ENCODE assay signal across 8 cellular contexts in genomic region chr22:17774206-17774927, GRCh38. TPM values are rescaled to one million over a fixed set of nuclear protein-coding genes. Genes with fewer than 3 reads are reported as not detected.
DNase-seq lines count a peak whose midpoint lies in the region; ATAC-seq and TF ChIP-seq lines count a peak whose summit lies in the region.

Gene BID, minus strand, starts transcription at chr22:17774469. Its CDS starts 24,353 bp downstream, at chr22:17750116.

- peak within 1 kb of the TSS; percentile 73 for H3K4me3 Mint-ChIP-seq in chondrocyte (ENCODE audit: unreplicated experiment)
- H3K4me3 Mint-ChIP-seq in stimulated activated naive B cell treated with anti-CD40 and anti-IgM and Interleukin-4, amounts not matched to agents 10 μg/mL and 1 μg/mL and 100 μg/mL, for 72 hours = peak within 1 kb of the TSS; percentile 93 to 97

- TF ChIP-seq CTCF in chondrocyte (IDR thresholded peaks at IDR 0.05) = no peak

- H3K27ac Mint-ChIP-seq in chondrocyte (ENCODE audit: unreplicated experiment) = no peak within 1 kb of the TSS
- peak within 1 kb of the TSS; percentile 97 for H3K27ac Mint-ChIP-seq in stimulated activated naive B cell treated with anti-CD40 and anti-IgM and Interleukin-4, amounts not matched to agents 10 μg/mL and 1 μg/mL and 100 μg/mL, for 72 hours

- H3K27me3 Mint-ChIP-seq in chondrocyte (ENCODE audit: low read depth) = no peaks in the 10 kb centered on the region
- no peaks in the 10 kb centered on the region for H3K27me3 Mint-ChIP-seq in stimulated activated naive B cell treated with anti-CD40 and anti-IgM and Interleukin-4, amounts not matched to agents 10 μg/mL and 1 μg/mL and 100 μg/mL, for 72 hours

- DNase-seq in NCI-H345 (lab: John Stamatoyannopoulos, UW) (peak; percentile 6), NCI-H345 treated with DMSO at 0.1 percent for 48 hours (lab: John Stamatoyannopoulos, UW; ENCODE audit: unreplicated experiment) (no peak), chondrocyte (ENCODE audit: low spot score) (no peak), left kidney (ENCODE audit: low read depth, low spot score) (peak; percentile 79), NCI-H2029 (lab: John Stamatoyannopoulos, UW) (no peak)
- peak; percentile 59 for DNase-seq in stimulated activated naive B cell treated with anti-CD40 and anti-IgM and Interleukin-4, amounts not matched to agents 10 μg/mL and 1 μg/mL and 100 μg/mL, for 72 hours

- H3K4me1 Mint-ChIP-seq in chondrocyte (ENCODE audit: low read depth) = peaks cover 17% of the 10 kb centered on the region
- H3K4me1 Mint-ChIP-seq in stimulated activated naive B cell treated with anti-CD40 and anti-IgM and Interleukin-4, amounts not matched to agents 10 μg/mL and 1 μg/mL and 100 μg/mL, for 72 hours = peaks cover 59 to 84% of the 10 kb centered on the region in 2 donors

- H3K9me3 Mint-ChIP-seq in chondrocyte (ENCODE audit: low read depth) = no peaks in the 10 kb centered on the region
- H3K9me3 Mint-ChIP-seq in stimulated activated naive B cell treated with anti-CD40 and anti-IgM and Interleukin-4, amounts not matched to agents 10 μg/mL and 1 μg/mL and 100 μg/mL, for 72 hours = no peaks in the 10 kb centered on the region

- ATAC-seq in HG03175 (IDR thresholded peaks at IDR 0.05; ENCODE audit: unreplicated experiment) = peak; percentile 28
- peak; percentile 33 to 42 for ATAC-seq in stimulated activated naive B cell treated with anti-CD40 and anti-IgM and Interleukin-4, amounts not matched to agents 10 μg/mL and 1 μg/mL and 100 μg/mL, for 72 hours (replicated peaks)

- intact Hi-C loops in T-helper 1 cell treated with Interleukin-12 subunit alpha and Interleukin-12 subunit beta and Interleukin-4 antibody, amounts not matched to agents 30 ng/mL and 1 ng/mL, for 36 hours (cut with micrococcal nuclease) = loop anchor here (10.0 kb wide), 1 partner anchor 560 kb away; the partner anchor contains the start of gene ADA2

- no peaks in the 10 kb centered on the region for H3K36me3 Mint-ChIP-seq in chondrocyte (ENCODE audit: low read depth)
- H3K36me3 Mint-ChIP-seq in stimulated activated naive B cell treated with anti-CD40 and anti-IgM and Interleukin-4, amounts not matched to agents 10 μg/mL and 1 μg/mL and 100 μg/mL, for 72 hours = peaks cover 45 to 62% of the 10 kb centered on the region in 2 donors

RNA-seq across cellular contexts. Expression of gene BID, which starts in this region (rescaled TPM):
- 34.3 and 36.4 TPM in 2 replicates for total RNA-seq in T-helper 1 cell treated with Interleukin-12 subunit alpha and Interleukin-12 subunit beta and Interleukin-4 antibody, amounts not matched to agents 30 ng/mL and 1 ng/mL, for 36 hours
- total RNA-seq in chondrocyte = 12.5 to 15.9 TPM (median 13.2 TPM) in 3 replicates

Comparison
In these comparisons a context has a peak if more than half of its experiments do, and no peak if none do; other contexts are left out.
1. DNase-seq: peak in NCI-H345 (single experiment), left kidney (single experiment) and stimulated activated naive B cell treated with anti-CD40 and anti-IgM and Interleukin-4, amounts not matched to agents 10 μg/mL and 1 μg/mL and 100 μg/mL, for 72 hours (single experiment); none in NCI-H345 treated with DMSO at 0.1 percent for 48 hours (single experiment), chondrocyte (single experiment) and NCI-H2029 (single experiment).